ENCODE assay signal across 9 cellular contexts in the genomic region with DNA sequence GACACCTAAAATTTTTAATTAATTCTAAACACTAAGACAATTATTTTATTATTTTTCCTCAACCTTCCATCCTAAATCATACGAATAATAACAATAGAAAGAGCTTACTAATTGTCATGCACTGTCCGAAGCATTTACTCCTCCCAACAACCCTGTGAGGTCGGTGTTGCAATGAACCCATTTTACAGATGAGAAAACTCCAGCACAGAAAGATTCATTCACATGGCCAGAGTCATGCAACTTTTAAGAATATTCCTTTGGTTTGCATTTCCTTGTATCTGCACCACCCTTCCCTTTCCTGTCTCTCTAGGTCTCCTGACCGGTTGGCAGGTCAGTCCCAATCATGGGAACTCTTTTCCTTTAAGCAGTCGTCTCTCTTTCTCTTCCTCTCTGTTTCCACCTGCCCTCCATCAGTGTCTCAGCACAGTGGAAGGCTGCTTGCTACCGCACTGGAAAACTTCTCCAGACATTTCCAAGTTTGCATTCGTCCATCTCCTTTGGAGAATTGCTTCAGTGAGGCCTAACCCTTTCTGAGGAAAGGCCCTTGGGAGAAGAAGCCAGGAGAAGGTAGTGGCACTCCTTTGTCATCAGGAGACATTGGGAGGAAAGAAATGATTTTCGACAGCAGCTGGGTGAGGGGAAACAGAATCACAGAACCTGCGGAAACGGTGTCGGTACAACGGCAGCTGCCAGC. TPM values are rescaled to one million over a fixed set of nuclear protein-coding genes. Genes with fewer than 3 reads are reported as not detected.
A peak's percentile ranks its signal among the peaks of the same experiment; 100 is the strongest.
DNase-seq lines count a peak whose midpoint lies in the region; ATAC-seq and TF ChIP-seq lines count a peak whose summit lies in the region.
"Had no signal": no experiment of that assay in that cellular context is flagged by ENCODE, and none has a peak within 500 bp of the region (broad histone marks: within the 10 kb centered on the region; RNA-seq: fewer than 3 reads in every experiment).

No MANE protein-coding gene starts in this region.

- 69% methylated on average over 12 of the region's 12 CpGs for WGBS in liver
- WGBS in suprapubic skin: 71% methylated on average over 12 of the region's 12 CpGs

- H3K4me3 ChIP-seq in liver (ENCODE audit: low read depth in 1 of 3, low read length in 3 of 3) (no peak overlapping the region), suprapubic skin (peak overlapping the region; percentile 65)

- H3K4me3 Mint-ChIP-seq in T-helper 2 cell treated with Interferon-gamma antibody and Interleukin-4, amounts not matched to agents 5 μg/mL and 100 μg/mL, for 36 hours: peak overlapping the region; percentile 99
- peak overlapping the region; percentile 98 for H3K4me3 Mint-ChIP-seq in activated T-helper 17 cell treated with anti-CD3 and anti-CD28 coated beads, Interleukin-2, amount 50 U/mL, for 72 hours

- no peak for ATAC-seq in activated T-helper 17 cell treated with anti-CD3 and anti-CD28 coated beads, Interleukin-2, amount 50 U/mL, for 72 hours (replicated peaks)
- ATAC-seq in HG02973 (IDR thresholded peaks at IDR 0.05; ENCODE audit: unreplicated experiment): no peak

- H3K9ac ChIP-seq in liver (ENCODE audit: low read depth in 1 of 2, low read length in 2 of 2): peak overlapping the region in 1 of 2 donors; percentile 43

- H3K27me3 ChIP-seq in liver (ENCODE audit: control insufficient read depth in 4 of 4, insufficient read depth in 4 of 4, low read length in 3 of 4) (no peaks in the 10 kb centered on the region), suprapubic skin (no peaks in the 10 kb centered on the region)

- H3K36me3 Mint-ChIP-seq in T-helper 2 cell treated with Interferon-gamma antibody and Interleukin-4, amounts not matched to agents 5 μg/mL and 100 μg/mL, for 36 hours (ENCODE audit: low read depth): peaks cover 35% of the 10 kb centered on the region
- H3K36me3 Mint-ChIP-seq in activated T-helper 17 cell treated with anti-CD3 and anti-CD28 coated beads, Interleukin-2, amount 50 U/mL, for 72 hours (ENCODE audit: low read depth): peaks cover 71% of the 10 kb centered on the region

- H3K4me1 ChIP-seq in liver (ENCODE audit: control insufficient read depth in 4 of 4, insufficient read depth in 4 of 4, low read length in 3 of 4) (peaks cover 0 to 10% (median 8%) of the 10 kb centered on the region in 4 donors), suprapubic skin (peaks cover 10% of the 10 kb centered on the region)

- TF ChIP-seq CTCF in liver (IDR thresholded peaks at IDR 0.05; ENCODE audit: low read depth, low read length, missing input control): no peak
- TF ChIP-seq CTCF in suprapubic skin (IDR thresholded peaks at IDR 0.05): no peak

- TF ChIP-seq RAD21 in liver (IDR thresholded peaks at IDR 0.05): no peak

- H3K9me3 ChIP-seq in liver (ENCODE audit: control insufficient read depth in 4 of 4, low read length in 3 of 4) (no peaks in the 10 kb centered on the region), suprapubic skin (no peaks in the 10 kb centered on the region)

- peaks cover 2% of the 10 kb centered on the region for H3K27me3 Mint-ChIP-seq in T-helper 2 cell treated with Interferon-gamma antibody and Interleukin-4, amounts not matched to agents 5 μg/mL and 100 μg/mL, for 36 hours (ENCODE audit: low read depth)
- no peaks in the 10 kb centered on the region for H3K27me3 Mint-ChIP-seq in activated T-helper 17 cell treated with anti-CD3 and anti-CD28 coated beads, Interleukin-2, amount 50 U/mL, for 72 hours

- DNase-seq in T-helper 2 cell treated with Interferon-gamma antibody and Interleukin-4, amounts not matched to agents 5 μg/mL and 100 μg/mL, for 36 hours (ENCODE audit: low spot score): no peak
- no peak for DNase-seq in T-helper 2 cell
- no peak for DNase-seq in suprapubic skin (ENCODE audit: low spot score in 2 of 2)
- no peak for DNase-seq in SKM-1 treated with dmso at 0.1 percent for 144 hours (lab: John Stamatoyannopoulos, UW; ENCODE audit: unreplicated experiment)
- DNase-seq in NCI-H1436 treated with DMSO at 0.1 percent for 48 hours (lab: John Stamatoyannopoulos, UW): no peak
- DNase-seq: H7 had no signal

- TF ChIP-seq POLR2A in suprapubic skin (IDR thresholded peaks at IDR 0.05): no peak

- no peaks in the 10 kb centered on the region for H3K36me3 ChIP-seq in liver (ENCODE audit: control insufficient read depth in 4 of 4, insufficient read depth in 3 of 4, low read depth in 1 of 4, low read length in 3 of 4)
- H3K36me3 ChIP-seq in suprapubic skin: no peaks in the 10 kb centered on the region

- peaks cover 34% of the 10 kb centered on the region for H3K4me1 Mint-ChIP-seq in T-helper 2 cell treated with Interferon-gamma antibody and Interleukin-4, amounts not matched to agents 5 μg/mL and 100 μg/mL, for 36 hours (ENCODE audit: low read depth)
- peaks cover 4% of the 10 kb centered on the region for H3K4me1 Mint-ChIP-seq in activated T-helper 17 cell treated with anti-CD3 and anti-CD28 coated beads, Interleukin-2, amount 50 U/mL, for 72 hours

- TF ChIP-seq EP300 in suprapubic skin (IDR thresholded peaks at IDR 0.05): no peak

- H3K27ac ChIP-seq in liver (ENCODE audit: low read depth in 1 of 2, low read length in 2 of 2) (peak overlapping the region; percentile 83 to 98), suprapubic skin (peak overlapping the region; percentile 98)

- peak overlapping the region; percentile 99 for H3K27ac Mint-ChIP-seq in T-helper 2 cell treated with Interferon-gamma antibody and Interleukin-4, amounts not matched to agents 5 μg/mL and 100 μg/mL, for 36 hours
- peak overlapping the region; percentile 96 for H3K27ac Mint-ChIP-seq in activated T-helper 17 cell treated with anti-CD3 and anti-CD28 coated beads, Interleukin-2, amount 50 U/mL, for 72 hours

- no peaks in the 10 kb centered on the region for H3K9me3 Mint-ChIP-seq in T-helper 2 cell treated with Interferon-gamma antibody and Interleukin-4, amounts not matched to agents 5 μg/mL and 100 μg/mL, for 36 hours
- no peaks in the 10 kb centered on the region for H3K9me3 Mint-ChIP-seq in activated T-helper 17 cell treated with anti-CD3 and anti-CD28 coated beads, Interleukin-2, amount 50 U/mL, for 72 hours

TF ChIP-seq in liver, 16 proteins besides CTCF, POLR2A, EP300 and RAD21:
- TF ChIP-seq ATF3 (IDR thresholded peaks at IDR 0.05) (no peak), RXRA (IDR thresholded peaks at IDR 0.05) (no peak), JUND (IDR thresholded peaks at IDR 0.05) (no peak), FOXA1 (IDR thresholded peaks at IDR 0.05) (no peak), HNF4A (conservative IDR thresholded peaks at IDR 0.05) (no peak), SP1 (IDR thresholded peaks at IDR 0.05) (no peak), TAF1 (conservative IDR thresholded peaks at IDR 0.05) (no peak), YY1 (IDR thresholded peaks at IDR 0.05) (no peak)

RNA-seq across cellular contexts. Expression of gene TMSB4X, which starts 1.9 kb away (rescaled TPM):
- 1,000 to 10,000 TPM; 6,631 to 7,873 TPM for total RNA-seq in activated T-helper 17 cell treated with anti-CD3 and anti-CD28 coated beads, Interleukin-2, amount 50 U/mL, for 72 hours
- total RNA-seq in liver (1,000 to 10,000 TPM in 1 of 2 donors, 100 to 1,000 TPM in 1; 658 to 1,704 TPM), suprapubic skin (1,000 to 10,000 TPM in 3 of 4 donors, 100 to 1,000 TPM in 1; 880 to 1,466 (median 1,228) TPM)
- 100 to 1,000 TPM; 752 to 881 TPM for polyA plus RNA-seq in liver
